In the genomic region with DNA sequence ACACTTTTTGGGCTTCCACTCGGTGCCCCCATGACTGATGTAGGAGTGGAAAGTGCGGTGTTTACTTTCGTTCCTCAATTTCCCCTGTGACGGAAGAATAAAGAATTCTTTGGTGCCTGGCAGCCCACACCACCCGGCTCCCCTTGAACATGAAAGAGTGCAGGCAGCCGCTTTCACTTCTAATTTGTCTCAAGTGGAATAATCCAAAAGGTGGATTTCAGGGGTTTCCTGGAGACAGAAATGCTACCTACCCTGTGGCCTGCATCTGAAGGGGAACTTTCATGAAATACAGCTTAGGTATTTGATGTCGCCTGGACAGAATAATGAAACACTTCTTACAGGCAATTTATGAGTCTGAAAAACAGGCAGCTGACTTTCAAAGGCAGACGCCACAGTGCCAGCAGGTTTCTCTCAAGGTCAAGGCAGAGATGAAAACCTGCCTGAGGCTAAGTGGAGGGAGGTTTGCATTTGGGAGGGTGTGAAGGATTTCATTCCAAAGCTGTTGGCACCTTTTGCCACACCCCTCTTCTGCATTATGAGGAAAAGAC, we compare ENCODE assay signal across 15 cellular contexts.
"Had no signal": no experiment of that assay in that cellular context is flagged by ENCODE, and none has a peak within 500 bp of the region (broad histone marks: within the 10 kb centered on the region; RNA-seq: fewer than 3 reads in every experiment).

No MANE protein-coding gene starts in this region.

- H3K4me3 ChIP-seq: ascending aorta, breast epithelium had no signal

- H3K27ac ChIP-seq: ascending aorta, breast epithelium had no signal

- H3K27me3 ChIP-seq: ascending aorta, breast epithelium had no signal

- ATAC-seq: activated CD8-positive, alpha-beta memory T cell treated with anti-CD3 and anti-CD28 coated beads, Interleukin-2, amount 10 ng/mL, durations not matched to agents 7 days and 5 days; stimulated activated memory B cell treated with anti-CD40 and anti-IgM and Interleukin-4, amounts not matched to agents 10 μg/mL and 1 μg/mL and 100 μg/mL, for 72 hours had no signal

- H3K9me3 Mint-ChIP-seq: stimulated activated memory B cell treated with anti-CD40 and anti-IgM and Interleukin-4, amounts not matched to agents 10 μg/mL and 1 μg/mL and 100 μg/mL, for 72 hours had no signal

- H3K4me1 ChIP-seq: ascending aorta, breast epithelium had no signal

- DNase-seq: activated CD4-positive, alpha-beta T cell treated with anti-CD3 and anti-CD28 coated beads, Interleukin-2, amount 50 U/mL, for 4 hours; activated CD4-positive, CD25-positive, alpha-beta regulatory T cell; activated CD8-positive, alpha-beta memory T cell treated with anti-CD3 and anti-CD28 coated beads, Interleukin-2, amount 10 ng/mL, durations not matched to agents 7 days and 5 days; activated gamma-delta T cell; activated T-cell treated with anti-CD3 and anti-CD28 coated beads, Interleukin-2, amount 50 U/mL, for 1 hour; cerebellar nuclear complex; effector CD8-positive, alpha-beta T cell; foreskin melanocyte; kidney glomerular epithelial cell; stimulated activated CD4-positive, alpha-beta T cell treated with anti-CD3 and anti-CD28 coated beads, Interleukin-12 subunit alpha, Interleukin-12 subunit beta, amount 100 ng/mL, for 4 hours had no signal

- H3K27me3 Mint-ChIP-seq: stimulated activated memory B cell treated with anti-CD40 and anti-IgM and Interleukin-4, amounts not matched to agents 10 μg/mL and 1 μg/mL and 100 μg/mL, for 72 hours had no signal

- H3K4me3 Mint-ChIP-seq: activated CD8-positive, alpha-beta memory T cell treated with anti-CD3 and anti-CD28 coated beads, Interleukin-2, amount 10 ng/mL, durations not matched to agents 7 days and 5 days; neural crest cell; stimulated activated memory B cell treated with anti-CD40 and anti-IgM and Interleukin-4, amounts not matched to agents 10 μg/mL and 1 μg/mL and 100 μg/mL, for 72 hours; type B pancreatic cell had no signal

- H3K36me3 Mint-ChIP-seq: activated CD8-positive, alpha-beta memory T cell treated with anti-CD3 and anti-CD28 coated beads, Interleukin-2, amount 10 ng/mL, durations not matched to agents 7 days and 5 days; stimulated activated memory B cell treated with anti-CD40 and anti-IgM and Interleukin-4, amounts not matched to agents 10 μg/mL and 1 μg/mL and 100 μg/mL, for 72 hours; type B pancreatic cell had no signal

- H3K4me1 Mint-ChIP-seq: activated CD8-positive, alpha-beta memory T cell treated with anti-CD3 and anti-CD28 coated beads, Interleukin-2, amount 10 ng/mL, durations not matched to agents 7 days and 5 days; neural crest cell; stimulated activated memory B cell treated with anti-CD40 and anti-IgM and Interleukin-4, amounts not matched to agents 10 μg/mL and 1 μg/mL and 100 μg/mL, for 72 hours had no signal

- H3K27ac Mint-ChIP-seq: activated CD8-positive, alpha-beta memory T cell treated with anti-CD3 and anti-CD28 coated beads, Interleukin-2, amount 10 ng/mL, durations not matched to agents 7 days and 5 days; stimulated activated memory B cell treated with anti-CD40 and anti-IgM and Interleukin-4, amounts not matched to agents 10 μg/mL and 1 μg/mL and 100 μg/mL, for 72 hours; type B pancreatic cell had no signal

- H3K36me3 ChIP-seq: ascending aorta, breast epithelium had no signal
